11 cellular contexts compared by ENCODE assay signal in genomic region chr2:28545590-28546195, GRCh38. TPM values are rescaled to one million over a fixed set of nuclear protein-coding genes. Genes with fewer than 3 reads are reported as not detected.
DNase-seq lines count a peak whose midpoint lies in the region; ATAC-seq lines count a peak whose summit lies in the region.
"Had no signal": no experiment of that assay in that cellular context is flagged by ENCODE, and none has a peak within 500 bp of the region (broad histone marks: within the 10 kb centered on the region; RNA-seq: fewer than 3 reads in every experiment).

No MANE protein-coding gene starts in this region.

- DNase-seq in HPDE6-E6E7 (ENCODE audit: extremely low spot score) = peak; percentile 95
- DNase-seq in T-cell = peak in 16 of 34 experiments; percentile 7 to 33 (median 18)
- DNase-seq in central memory CD8-positive, alpha-beta T cell (ENCODE audit: low spot score in 2 of 2) = peak in 1 of 2 donors; percentile 13
- DNase-seq in natural killer cell treated with Interleukin-12 subunit alpha and Interleukin-12 subunit beta and Interleukin-15 and Interleukin-18, amount 100 ng/mL, for 72 hours (ENCODE audit: low spot score) = no peak
- no peak for DNase-seq in SW 1271 (lab: John Stamatoyannopoulos, UW)
- DNase-seq in Kasumi-1 (lab: John Stamatoyannopoulos, UW) = no peak
- DNase-seq: activated CD8-positive, alpha-beta memory T cell treated with anti-CD3 and anti-CD28 coated beads, Interleukin-2, amount 50 U/mL, for 4 hours; NCI-H2081 treated with DMSO at 0.1 percent for 48 hours had no signal

- H3K4me1 Mint-ChIP-seq in T-cell = peaks cover 19 to 35% (median 31%) of the 10 kb centered on the region in 3 donors
- H3K4me1 Mint-ChIP-seq in central memory CD8-positive, alpha-beta T cell = peaks cover 39% of the 10 kb centered on the region
- peaks cover 37 to 46% of the 10 kb centered on the region in 2 donors for H3K4me1 Mint-ChIP-seq in natural killer cell treated with Interleukin-12 subunit alpha and Interleukin-12 subunit beta and Interleukin-15 and Interleukin-18, amount 100 ng/mL, for 72 hours (ENCODE audit: low read depth in 2 of 2)

- H3K27ac Mint-ChIP-seq in T-cell = no peak overlapping the region
- H3K27ac Mint-ChIP-seq in central memory CD8-positive, alpha-beta T cell (ENCODE audit: low read depth) = no peak overlapping the region
- H3K27ac Mint-ChIP-seq in natural killer cell treated with Interleukin-12 subunit alpha and Interleukin-12 subunit beta and Interleukin-15 and Interleukin-18, amount 100 ng/mL, for 72 hours = peak overlapping the region; percentile 80

- ATAC-seq in T-cell (replicated peaks in 1 of 4) (peak; percentile 45 to 72 (median 64)), GM21390 (IDR thresholded peaks at IDR 0.05; ENCODE audit: unreplicated experiment) (no peak), HG03039 (IDR thresholded peaks at IDR 0.05; ENCODE audit: unreplicated experiment) (no peak)
- ATAC-seq in central memory CD8-positive, alpha-beta T cell (replicated peaks; ENCODE audit: extremely low read depth, poor library complexity, severe bottlenecking) = peak; percentile 52
- ATAC-seq in natural killer cell treated with Interleukin-12 subunit alpha and Interleukin-12 subunit beta and Interleukin-15 and Interleukin-18, amount 100 ng/mL, for 72 hours = peak; percentile 54 to 64

- no peaks in the 10 kb centered on the region for H3K27me3 Mint-ChIP-seq in T-cell
- peaks cover 2% of the 10 kb centered on the region for H3K27me3 Mint-ChIP-seq in central memory CD8-positive, alpha-beta T cell
- no peaks in the 10 kb centered on the region for H3K27me3 Mint-ChIP-seq in natural killer cell treated with Interleukin-12 subunit alpha and Interleukin-12 subunit beta and Interleukin-15 and Interleukin-18, amount 100 ng/mL, for 72 hours

- CTCF ChIA-PET in T-cell (lab: Charles Lee) = interaction anchor here in 1 of 2 donors (0.5 kb wide), 1 partner anchor 123 kb away, joined by 3 read pairs; no protein-coding TSS in a partner anchor

- H3K4me3 Mint-ChIP-seq in T-cell = no peak overlapping the region
- H3K4me3 Mint-ChIP-seq in central memory CD8-positive, alpha-beta T cell = peak overlapping the region; percentile 8
- peak overlapping the region; percentile 75 for H3K4me3 Mint-ChIP-seq in natural killer cell treated with Interleukin-12 subunit alpha and Interleukin-12 subunit beta and Interleukin-15 and Interleukin-18, amount 100 ng/mL, for 72 hours

- no peaks in the 10 kb centered on the region for H3K9me3 Mint-ChIP-seq in T-cell
- no peaks in the 10 kb centered on the region for H3K9me3 Mint-ChIP-seq in central memory CD8-positive, alpha-beta T cell
- no peaks in the 10 kb centered on the region for H3K9me3 Mint-ChIP-seq in natural killer cell treated with Interleukin-12 subunit alpha and Interleukin-12 subunit beta and Interleukin-15 and Interleukin-18, amount 100 ng/mL, for 72 hours

- POLR2A ChIA-PET in T-cell (lab: Charles Lee) = no interaction called here

- no peaks in the 10 kb centered on the region for H3K36me3 Mint-ChIP-seq in T-cell
- peaks cover 2% of the 10 kb centered on the region for H3K36me3 Mint-ChIP-seq in central memory CD8-positive, alpha-beta T cell (ENCODE audit: insufficient read depth)
- no peaks in the 10 kb centered on the region for H3K36me3 Mint-ChIP-seq in natural killer cell treated with Interleukin-12 subunit alpha and Interleukin-12 subunit beta and Interleukin-15 and Interleukin-18, amount 100 ng/mL, for 72 hours

RNA-seq across cellular contexts. Expression of gene PLB1, which starts 49.8 kb away (rescaled TPM):
- 1 to 10 TPM in 2 of 5 donors, under 1 TPM in 3; 0.07 to 2.5 (median 0.58) TPM for total RNA-seq in T-cell
- under 1 TPM; 0.88 to 0.98 TPM for total RNA-seq in natural killer cell treated with Interleukin-12 subunit alpha and Interleukin-12 subunit beta and Interleukin-15 and Interleukin-18, amount 100 ng/mL, for 72 hours
- total RNA-seq: OCI-LY7 had no signal

Comparison
In these comparisons a context has a peak if more than half of its experiments do, and no peak if none do; other contexts are left out.
1. ATAC-seq: peak in T-cell (4 of 4), central memory CD8-positive, alpha-beta T cell (single experiment) and natural killer cell treated with Interleukin-12 subunit alpha and Interleukin-12 subunit beta and Interleukin-15 and Interleukin-18, amount 100 ng/mL, for 72 hours (2 of 2); none in GM21390 (single experiment) and HG03039 (single experiment).
2. H3K27ac Mint-ChIP-seq: peak in natural killer cell treated with Interleukin-12 subunit alpha and Interleukin-12 subunit beta and Interleukin-15 and Interleukin-18, amount 100 ng/mL, for 72 hours (2 of 2); none in T-cell (0 of 2) and central memory CD8-positive, alpha-beta T cell (single experiment).
3. H3K4me3 Mint-ChIP-seq: peak in central memory CD8-positive, alpha-beta T cell (single experiment) and natural killer cell treated with Interleukin-12 subunit alpha and Interleukin-12 subunit beta and Interleukin-15 and Interleukin-18, amount 100 ng/mL, for 72 hours (single experiment); none in T-cell (0 of 3).